In the genomic region with DNA sequence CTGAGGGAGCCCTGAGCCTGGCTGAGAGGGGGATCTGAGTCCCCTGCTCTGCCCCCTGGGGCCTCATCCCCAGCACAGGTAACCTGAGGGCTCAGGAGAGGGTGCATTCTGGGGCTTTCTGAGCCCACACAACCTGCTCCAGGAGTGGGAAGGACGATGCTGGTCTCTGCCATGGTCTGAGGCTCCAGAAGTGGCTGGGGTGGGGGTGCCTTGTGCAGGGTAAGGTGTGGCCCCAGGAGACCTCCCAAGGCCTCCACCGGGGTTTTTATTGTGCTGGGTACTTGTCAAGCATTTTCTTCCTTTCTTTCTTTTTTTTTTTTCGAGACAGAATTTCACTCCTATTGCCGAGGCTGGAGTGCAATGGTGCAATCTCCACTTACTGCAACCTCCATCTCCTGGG, we compare ENCODE assay signal across 24 cellular contexts. TPM values are rescaled to one million over a fixed set of nuclear protein-coding genes. Genes with fewer than 3 reads are reported as not detected.
DNase-seq lines count a peak whose midpoint lies in the region; ATAC-seq and TF ChIP-seq lines count a peak whose summit lies in the region.
"Had no signal": no experiment of that assay in that cellular context is flagged by ENCODE, and none has a peak within 500 bp of the region (broad histone marks: within the 10 kb centered on the region; RNA-seq: fewer than 3 reads in every experiment).

No MANE protein-coding gene starts in this region.

- no peaks in the 10 kb centered on the region for H3K27me3 ChIP-seq in CD4-positive, alpha-beta T cell (ENCODE audit: control insufficient read depth, insufficient read depth, low read length)
- no peaks in the 10 kb centered on the region for H3K27me3 ChIP-seq in naive thymus-derived CD4-positive, alpha-beta T cell (ENCODE audit: control insufficient read depth in 2 of 2, insufficient read depth in 2 of 2, low read length in 2 of 2)
- H3K27me3 ChIP-seq in lower lobe of right lung (ENCODE audit: low read depth): no peaks in the 10 kb centered on the region
- H3K27me3 ChIP-seq: right atrium auricular region, testis had no signal

- H3K9me3 ChIP-seq in CD4-positive, alpha-beta T cell (ENCODE audit: control insufficient read depth, low read length): no peaks in the 10 kb centered on the region
- no peaks in the 10 kb centered on the region for H3K9me3 ChIP-seq in naive thymus-derived CD4-positive, alpha-beta T cell (ENCODE audit: control insufficient read depth in 2 of 3, low read length in 3 of 3)
- H3K9me3 ChIP-seq in lower lobe of right lung: no peaks in the 10 kb centered on the region
- H3K9me3 ChIP-seq: right atrium auricular region, testis had no signal

- POLR2A ChIA-PET in CD4-positive, alpha-beta T cell (lab: Charles Lee): interaction anchor here (1.1 to 2.4 kb wide), 4 partner anchors 15 to 430 kb away, joined by 3 to 10 read pairs (median 3); no protein-coding TSS in a partner anchor
- POLR2A ChIA-PET in naive thymus-derived CD4-positive, alpha-beta T cell (lab: Charles Lee): interaction anchor here (0.8 to 1.2 kb wide), 2 partner anchors 11 to 15 kb away, joined by 3 to 5 read pairs; no protein-coding TSS in a partner anchor

- no peaks in the 10 kb centered on the region for H3K27me3 Mint-ChIP-seq in T-helper 1 cell treated with Interleukin-12 subunit alpha and Interleukin-12 subunit beta and Interleukin-4 antibody, amounts not matched to agents 30 μg/mL and 1 μg/mL, for 36 hours (ENCODE audit: low read depth)
- H3K27me3 Mint-ChIP-seq in CD4-positive, alpha-beta T cell: no peaks in the 10 kb centered on the region
- no peaks in the 10 kb centered on the region for H3K27me3 Mint-ChIP-seq in activated T-helper 17 cell treated with anti-CD3 and anti-CD28 coated beads, Interleukin-2, amount 50 U/mL, for 72 hours
- H3K27me3 Mint-ChIP-seq in naive thymus-derived CD4-positive, alpha-beta T cell: no peaks in the 10 kb centered on the region
- H3K27me3 Mint-ChIP-seq: activated naive CD8-positive, alpha-beta T cell had no signal

- CTCF ChIA-PET in CD4-positive, alpha-beta T cell (lab: Charles Lee): interaction anchor here (1.0 to 1.2 kb wide), 2 partner anchors 15 to 20 kb away, joined by 3 to 4 read pairs; no protein-coding TSS in a partner anchor
- CTCF ChIA-PET in naive thymus-derived CD4-positive, alpha-beta T cell (lab: Charles Lee): interaction anchor here (0.6 to 1.7 kb wide), 3 partner anchors 17 to 183 kb away, joined by 3 to 4 read pairs (median 4); no protein-coding TSS in a partner anchor

- H3K36me3 Mint-ChIP-seq in T-helper 1 cell treated with Interleukin-12 subunit alpha and Interleukin-12 subunit beta and Interleukin-4 antibody, amounts not matched to agents 30 μg/mL and 1 μg/mL, for 36 hours (ENCODE audit: low read depth): no peaks in the 10 kb centered on the region
- no peaks in the 10 kb centered on the region for H3K36me3 Mint-ChIP-seq in CD4-positive, alpha-beta T cell (ENCODE audit: low read depth)
- no peaks in the 10 kb centered on the region for H3K36me3 Mint-ChIP-seq in activated T-helper 17 cell treated with anti-CD3 and anti-CD28 coated beads, Interleukin-2, amount 50 U/mL, for 72 hours (ENCODE audit: low read depth)
- H3K36me3 Mint-ChIP-seq in naive thymus-derived CD4-positive, alpha-beta T cell: no peaks in the 10 kb centered on the region
- H3K36me3 Mint-ChIP-seq: activated naive CD8-positive, alpha-beta T cell; stimulated activated naive B cell treated with anti-CD40 and anti-IgM and Interleukin-4, amounts not matched to agents 10 μg/mL and 1 μg/mL and 100 μg/mL, for 72 hours had no signal

- DNase-seq in T-helper 1 cell: no peak
- no peak for DNase-seq in CD4-positive, alpha-beta T cell
- no peak for DNase-seq in naive thymus-derived CD4-positive, alpha-beta T cell
- DNase-seq in lower lobe of right lung: no peak
- DNase-seq in SHP77 treated with DMSO at 0.1 percent for 48 hours (lab: John Stamatoyannopoulos, UW): no peak
- no peak for DNase-seq in T-helper 9 cell
- DNase-seq: GDM1; KBM-7; mesenchymal stem cell; NCI-H1436; NCI-H2107; NCI-H446; stimulated activated CD4-positive, alpha-beta T cell treated with anti-CD3 and anti-CD28 coated beads, Interleukin-12 subunit alpha, Interleukin-12 subunit beta, amount 100 ng/mL, for 4 hours; stimulated activated CD4-positive, alpha-beta T cell treated with anti-CD3 and anti-CD28 coated beads, Interleukin-4, amount 100 ng/mL, for 24 hours; testis had no signal

- intact Hi-C loops in CD4-positive, alpha-beta T cell (cut with DNase I, micrococcal nuclease): no loop called here
- intact Hi-C loops in naive thymus-derived CD4-positive, alpha-beta T cell (cut with micrococcal nuclease): no loop called here
- intact Hi-C loops in lower lobe of right lung (cut with DNase I): no loop called here

- H3K4me1 ChIP-seq in naive thymus-derived CD4-positive, alpha-beta T cell (ENCODE audit: control insufficient read depth in 2 of 2, insufficient read depth in 2 of 2, low read length in 2 of 2): peaks cover 0 to 12% of the 10 kb centered on the region in 2 donors
- peaks cover 7% of the 10 kb centered on the region for H3K4me1 ChIP-seq in lower lobe of right lung
- H3K4me1 ChIP-seq: right atrium auricular region had no signal

- H3K36me3 ChIP-seq in naive thymus-derived CD4-positive, alpha-beta T cell (ENCODE audit: control insufficient read depth in 2 of 3, insufficient read depth in 3 of 3, low read length in 3 of 3): no peaks in the 10 kb centered on the region
- H3K36me3 ChIP-seq in lower lobe of right lung: no peaks in the 10 kb centered on the region
- H3K36me3 ChIP-seq: right atrium auricular region had no signal

- H3K4me1 Mint-ChIP-seq in T-helper 1 cell treated with Interleukin-12 subunit alpha and Interleukin-12 subunit beta and Interleukin-4 antibody, amounts not matched to agents 30 μg/mL and 1 μg/mL, for 36 hours (ENCODE audit: low read depth): peaks cover 5% of the 10 kb centered on the region
- H3K4me1 Mint-ChIP-seq in CD4-positive, alpha-beta T cell (ENCODE audit: low read depth): peaks cover 11% of the 10 kb centered on the region
- peaks cover 11% of the 10 kb centered on the region for H3K4me1 Mint-ChIP-seq in activated T-helper 17 cell treated with anti-CD3 and anti-CD28 coated beads, Interleukin-2, amount 50 U/mL, for 72 hours
- peaks cover 0 to 18% (median 14%) of the 10 kb centered on the region in 7 donors for H3K4me1 Mint-ChIP-seq in naive thymus-derived CD4-positive, alpha-beta T cell

- H3K4me3 Mint-ChIP-seq in T-helper 1 cell treated with Interleukin-12 subunit alpha and Interleukin-12 subunit beta and Interleukin-4 antibody, amounts not matched to agents 30 μg/mL and 1 μg/mL, for 36 hours: no peak overlapping the region
- H3K4me3 Mint-ChIP-seq in CD4-positive, alpha-beta T cell: no peak overlapping the region
- H3K4me3 Mint-ChIP-seq in activated T-helper 17 cell treated with anti-CD3 and anti-CD28 coated beads, Interleukin-2, amount 50 U/mL, for 72 hours: peak overlapping the region; percentile 85
- peak overlapping the region in 7 of 10 donors; percentile 32 to 96 (median 87) for H3K4me3 Mint-ChIP-seq in naive thymus-derived CD4-positive, alpha-beta T cell

- ATAC-seq in CD4-positive, alpha-beta T cell (ENCODE audit: poor library complexity): no peak
- ATAC-seq in activated T-helper 17 cell treated with anti-CD3 and anti-CD28 coated beads, Interleukin-2, amount 50 U/mL, for 72 hours (replicated peaks): no peak
- ATAC-seq in naive thymus-derived CD4-positive, alpha-beta T cell: no peak
- no peak for ATAC-seq in lower lobe of right lung

- H3K27ac Mint-ChIP-seq in T-helper 1 cell treated with Interleukin-12 subunit alpha and Interleukin-12 subunit beta and Interleukin-4 antibody, amounts not matched to agents 30 μg/mL and 1 μg/mL, for 36 hours: peak overlapping the region; percentile 31
- peak overlapping the region; percentile 84 for H3K27ac Mint-ChIP-seq in CD4-positive, alpha-beta T cell
- H3K27ac Mint-ChIP-seq in activated T-helper 17 cell treated with anti-CD3 and anti-CD28 coated beads, Interleukin-2, amount 50 U/mL, for 72 hours: no peak overlapping the region
- peak overlapping the region in 6 of 9 donors; percentile 84 to 96 (median 94) for H3K27ac Mint-ChIP-seq in naive thymus-derived CD4-positive, alpha-beta T cell

- H3K27ac ChIP-seq in CD4-positive, alpha-beta T cell (ENCODE audit: low read depth, low read length): no peak overlapping the region
- H3K27ac ChIP-seq in naive thymus-derived CD4-positive, alpha-beta T cell (ENCODE audit: low read depth, low read length): peak overlapping the region; percentile 29
- H3K27ac ChIP-seq in lower lobe of right lung: no peak overlapping the region
- H3K27ac ChIP-seq: 22Rv1, epithelial cell of prostate, right atrium auricular region, testis had no signal

- no peak for TF ChIP-seq CTCF in CD4-positive, alpha-beta T cell (IDR thresholded peaks at IDR 0.05)
- no peak for TF ChIP-seq CTCF in lower lobe of right lung (IDR thresholded peaks at IDR 0.05)

- peak overlapping the region; percentile 39 for H3K4me3 ChIP-seq in naive thymus-derived CD4-positive, alpha-beta T cell (ENCODE audit: low read length)
- H3K4me3 ChIP-seq in lower lobe of right lung: no peak overlapping the region
- H3K4me3 ChIP-seq: right atrium auricular region, testis had no signal

- H3K9me3 Mint-ChIP-seq in T-helper 1 cell treated with Interleukin-12 subunit alpha and Interleukin-12 subunit beta and Interleukin-4 antibody, amounts not matched to agents 30 μg/mL and 1 μg/mL, for 36 hours: no peaks in the 10 kb centered on the region
- no peaks in the 10 kb centered on the region for H3K9me3 Mint-ChIP-seq in CD4-positive, alpha-beta T cell
- H3K9me3 Mint-ChIP-seq in activated T-helper 17 cell treated with anti-CD3 and anti-CD28 coated beads, Interleukin-2, amount 50 U/mL, for 72 hours: no peaks in the 10 kb centered on the region
- H3K9me3 Mint-ChIP-seq in naive thymus-derived CD4-positive, alpha-beta T cell: peaks cover 0 to 2% (median 0%) of the 10 kb centered on the region in 11 donors
- H3K9me3 Mint-ChIP-seq: stimulated activated naive B cell treated with anti-CD40 and anti-IgM and Interleukin-4, amounts not matched to agents 10 μg/mL and 1 μg/mL and 100 μg/mL, for 72 hours had no signal

RNA-seq across cellular contexts. Expression of gene CTRB1, which starts 0.3 kb away (rescaled TPM):
- not detected for total RNA-seq in CD4-positive, alpha-beta T cell
- total RNA-seq in activated T-helper 17 cell treated with anti-CD3 and anti-CD28 coated beads, Interleukin-2, amount 50 U/mL, for 72 hours: not detected
- total RNA-seq in naive thymus-derived CD4-positive, alpha-beta T cell: not detected
- not detected for polyA plus RNA-seq in naive thymus-derived CD4-positive, alpha-beta T cell
- total RNA-seq in lower lobe of right lung: not detected
- total RNA-seq: chondrocyte, right atrium auricular region had no signal

RNA-seq across cellular contexts. Expression of gene CTRB2, which starts 12.1 kb away (rescaled TPM):
- total RNA-seq in CD4-positive, alpha-beta T cell: not detected
- not detected for total RNA-seq in activated T-helper 17 cell treated with anti-CD3 and anti-CD28 coated beads, Interleukin-2, amount 50 U/mL, for 72 hours
- not detected for total RNA-seq in naive thymus-derived CD4-positive, alpha-beta T cell
- polyA plus RNA-seq in naive thymus-derived CD4-positive, alpha-beta T cell: not detected
- total RNA-seq in lower lobe of right lung: 0.44 TPM
- total RNA-seq: chondrocyte, omental fat pad, right atrium auricular region had no signal

RNA-seq across cellular contexts. Expression of gene BCAR1, which starts 32.3 kb away (rescaled TPM):
- under 1 TPM; 0.08 to 0.17 TPM for total RNA-seq in CD4-positive, alpha-beta T cell
- total RNA-seq in activated T-helper 17 cell treated with anti-CD3 and anti-CD28 coated beads, Interleukin-2, amount 50 U/mL, for 72 hours: under 1 TPM in 1 of 2 donors, not detected in 1; 0.58 TPM
- not detected for total RNA-seq in naive thymus-derived CD4-positive, alpha-beta T cell
- not detected for polyA plus RNA-seq in naive thymus-derived CD4-positive, alpha-beta T cell
- total RNA-seq in lower lobe of right lung: 65.1 TPM

Comparison
In these comparisons a context has a peak if more than half of its experiments do, and no peak if none do; other contexts are left out.
1. H3K4me3 Mint-ChIP-seq: peak in activated T-helper 17 cell treated with anti-CD3 and anti-CD28 coated beads, Interleukin-2, amount 50 U/mL, for 72 hours (single experiment) and naive thymus-derived CD4-positive, alpha-beta T cell (7 of 10); none in T-helper 1 cell treated with Interleukin-12 subunit alpha and Interleukin-12 subunit beta and Interleukin-4 antibody, amounts not matched to agents 30 μg/mL and 1 μg/mL, for 36 hours (single experiment) and CD4-positive, alpha-beta T cell (single experiment).
2. RNA of gene BCAR1, which starts 32.3 kb away (total RNA-seq): 65.1 TPM in lower lobe of right lung (single experiment); 0.58 TPM in activated T-helper 17 cell treated with anti-CD3 and anti-CD28 coated beads, Interleukin-2, amount 50 U/mL, for 72 hours, 0.08 to 0.17 TPM in CD4-positive, alpha-beta T cell and not detected in naive thymus-derived CD4-positive, alpha-beta T cell; every median in the first group is over 10 times any median in the second.